In genomic region chr6:14822689-14823088, GRCh38 we compare ENCODE assay signal across 1 cellular context.
TF ChIP-seq lines count a peak whose summit lies in the region.

No MANE protein-coding gene starts in this region.

TF ChIP-seq in WTC11, 78 proteins besides CTCF, POLR2A, EP300 and RAD21 (continued from another document):
- TF ChIP-seq AFF4 (CRISPR knock-in tag; IDR thresholded peaks at IDR 0.05; ENCODE audit: borderline replicate concordance) = no peak
- no peak for TF ChIP-seq STAT6 (CRISPR knock-in tag; conservative IDR thresholded peaks at IDR 0.05; ENCODE audit: low read depth)
- no peak for TF ChIP-seq GABPB1 (CRISPR knock-in tag; IDR thresholded peaks at IDR 0.05)
- TF ChIP-seq EMX1 (CRISPR knock-in tag; IDR thresholded peaks at IDR 0.05) = no peak
- TF ChIP-seq, protein P1, sequence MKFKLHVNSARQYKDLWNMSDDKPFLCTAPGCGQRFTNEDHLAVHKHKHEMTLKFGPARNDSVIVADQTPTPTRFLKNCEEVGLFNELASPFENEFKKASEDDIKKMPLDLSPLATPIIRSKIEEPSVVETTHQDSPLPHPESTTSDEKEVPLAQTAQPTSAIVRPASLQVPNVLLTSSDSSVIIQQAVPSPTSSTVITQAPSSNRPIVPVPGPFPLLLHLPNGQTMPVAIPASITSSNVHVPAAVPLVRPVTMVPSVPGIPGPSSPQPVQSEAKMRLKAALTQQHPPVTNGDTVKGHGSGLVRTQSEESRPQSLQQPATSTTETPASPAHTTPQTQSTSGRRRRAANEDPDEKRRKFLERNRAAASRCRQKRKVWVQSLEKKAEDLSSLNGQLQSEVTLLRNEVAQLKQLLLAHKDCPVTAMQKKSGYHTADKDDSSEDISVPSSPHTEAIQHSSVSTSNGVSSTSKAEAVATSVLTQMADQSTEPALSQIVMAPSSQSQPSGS (CRISPR knock-in tag; IDR thresholded peaks at IDR 0.05; ENCODE audit: borderline replicate concordance, low read depth) = no peak
